Comparison of ENCODE assay signal across 17 cellular contexts in genomic region chr1:201902198-201902597, GRCh38. TPM values are rescaled to one million over a fixed set of nuclear protein-coding genes. Genes with fewer than 3 reads are reported as not detected.
DNase-seq lines count a peak whose midpoint lies in the region; ATAC-seq, FAIRE-seq and TF ChIP-seq lines count a peak whose summit lies in the region.
"Had no signal": no experiment of that assay in that cellular context is flagged by ENCODE, and none has a peak within 500 bp of the region (broad histone marks: within the 10 kb centered on the region; RNA-seq: fewer than 3 reads in every experiment).

No MANE protein-coding gene starts in this region.

- in situ Hi-C loops in GM23248 (cut with MboI) (no loop called here), K562 (cut with MboI) (no loop called here)

- no peaks in the 10 kb centered on the region for H3K9me2 ChIP-seq in GM23248 (ENCODE audit: insufficient read depth)

- H3K9me3 Mint-ChIP-seq in progenitor cell of endocrine pancreas (ENCODE audit: low read depth): no peaks in the 10 kb centered on the region

- H3K4me1 ChIP-seq in GM23248 (ENCODE audit: insufficient read depth) (peaks cover 43% of the 10 kb centered on the region), K562 (replicated peaks in 1 of 2; ENCODE audit: control insufficient read depth in 2 of 2, insufficient read depth in 2 of 2, low read length in 2 of 2) (peaks cover 0 to 4% of the 10 kb centered on the region in 2 experiments; a peak in 2 of 5 replicates), thoracic aorta (ENCODE audit: control insufficient read depth in 1 of 2, low read depth in 2 of 2) (peaks cover 72 to 93% of the 10 kb centered on the region in 2 donors)

- H3K4me2 ChIP-seq in GM23248 (ENCODE audit: unreplicated experiment) (no peak overlapping the region), K562 (ENCODE audit: insufficient read depth, low read length) (no peak overlapping the region)
- H3K4me2 ChIP-seq: BLaER1 treated with 17β-estradiol and CSF1 and Interleukin-3, amounts not matched to agents 10 nM and 100 nM; hepatocyte had no signal

- intact Hi-C loops in K562 (cut with micrococcal nuclease): no loop called here

- TF ChIP-seq POLR2A in K562 (conservative IDR thresholded peaks at IDR 0.05): no peak

- H4K20me1 ChIP-seq in GM23248 (ENCODE audit: insufficient read depth): no peaks in the 10 kb centered on the region
- no peaks in the 10 kb centered on the region; the same call in 1 of the 2 replicates for H4K20me1 ChIP-seq in K562 (replicated peaks; ENCODE audit: control insufficient read depth, insufficient read depth, low read length)
- H4K20me1 ChIP-seq: BLaER1 treated with 17β-estradiol and CSF1 and Interleukin-3, amounts not matched to agents 10 nM and 100 nM had no signal

- H3K27ac ChIP-seq in GM23248 (no peak overlapping the region), K562 (ENCODE audit: extremely low read depth, low read depth, low read length) (no peak overlapping the region), thoracic aorta (peak overlapping the region; percentile 97 to 99)
- H3K27ac ChIP-seq: BLaER1 treated with 17β-estradiol and CSF1 and Interleukin-3, amounts not matched to agents 10 nM and 100 nM; hepatocyte had no signal

- no peaks in the 10 kb centered on the region for H3K36me3 ChIP-seq in GM23248 (ENCODE audit: low read depth)
- no peaks in the 10 kb centered on the region for H3K36me3 ChIP-seq in K562 (ENCODE audit: control insufficient read depth, insufficient read depth, low read length)
- H3K36me3 ChIP-seq in thoracic aorta: peaks cover 39% of the 10 kb centered on the region
- H3K36me3 ChIP-seq: BLaER1 treated with 17β-estradiol and CSF1 and Interleukin-3, amounts not matched to agents 10 nM and 100 nM; SJSA1 had no signal

- H3K9me1 ChIP-seq in K562 (ENCODE audit: control insufficient read depth, insufficient read depth, low read length): no peaks in the 10 kb centered on the region

- H3K27me3 Mint-ChIP-seq in progenitor cell of endocrine pancreas: peaks cover 9% of the 10 kb centered on the region

- H3K79me2 ChIP-seq in GM23248 (ENCODE audit: insufficient read depth) (no peaks in the 10 kb centered on the region), K562 (ENCODE audit: control insufficient read depth, insufficient read depth, low read length) (no peaks in the 10 kb centered on the region)
- H3K79me2 ChIP-seq: hepatocyte had no signal

- H3K4me3 ChIP-seq in GM23248 (no peak overlapping the region), K562 (no peak overlapping the region), thoracic aorta (no peak overlapping the region)
- H3K4me3 ChIP-seq: BLaER1 treated with 17β-estradiol and CSF1 and Interleukin-3, amounts not matched to agents 10 nM and 100 nM; hepatocyte; SJSA1 had no signal

- BruUV-seq in K562 (replicated peaks; lab: Mats Ljungman, UMichigan): no TSS peak

- H3K27ac Mint-ChIP-seq in progenitor cell of endocrine pancreas: no peak overlapping the region

- H3K4me3 Mint-ChIP-seq in progenitor cell of endocrine pancreas (ENCODE audit: low read depth): no peak overlapping the region

- no peaks in the 10 kb centered on the region for H3K36me3 Mint-ChIP-seq in progenitor cell of endocrine pancreas (ENCODE audit: insufficient read depth)

- POLR2A ChIA-PET in K562 (lab: Yijun Ruan, JAX): interaction anchor here (0.5 to 1.3 kb wide), 3 partner anchors 9 to 15 kb away, joined by 3 to 4 read pairs (median 3); no protein-coding TSS in a partner anchor

- ATAC-seq in K562: no peak
- no peak for ATAC-seq in thoracic aorta (ENCODE audit: insufficient number of reproducible peaks, low FRiP score, low read depth)
- no peak for ATAC-seq in GM19455 (IDR thresholded peaks at IDR 0.05; ENCODE audit: unreplicated experiment)
- ATAC-seq in GM21528 (IDR thresholded peaks at IDR 0.05; ENCODE audit: low FRiP score, unreplicated experiment): no peak
- ATAC-seq in HG03439 (IDR thresholded peaks at IDR 0.05; ENCODE audit: unreplicated experiment): no peak

- H3K27me3 ChIP-seq in GM23248 (replicated peaks; ENCODE audit: insufficient read depth): no peaks in the 10 kb centered on the region
- peaks cover 0 to 21% of the 10 kb centered on the region in 2 experiments; a peak in 3 of 5 replicates for H3K27me3 ChIP-seq in K562 (ENCODE audit: control insufficient read depth in 2 of 2, insufficient read depth in 2 of 2, low read length in 2 of 2)
- H3K27me3 ChIP-seq in thoracic aorta (replicated peaks; ENCODE audit: insufficient read depth): no peaks in the 10 kb centered on the region
- H3K27me3 ChIP-seq: BLaER1 treated with 17β-estradiol and CSF1 and Interleukin-3, amounts not matched to agents 10 nM and 100 nM; hepatocyte; SJSA1 had no signal

- H3F3A ChIP-seq in GM23248 (ENCODE audit: insufficient read depth): peaks cover 32% of the 10 kb centered on the region

- H3K9me3 ChIP-seq in GM23248 (ENCODE audit: low read depth) (no peaks in the 10 kb centered on the region), K562 (replicated peaks; ENCODE audit: control insufficient read depth, insufficient read depth, low read depth, low read length) (no peaks in the 10 kb centered on the region), thoracic aorta (no peaks in the 10 kb centered on the region)
- H3K9me3 ChIP-seq: BLaER1 treated with 17β-estradiol and CSF1 and Interleukin-3, amounts not matched to agents 10 nM and 100 nM; SJSA1 had no signal

- no peaks in the 10 kb centered on the region for H3K4me1 Mint-ChIP-seq in progenitor cell of endocrine pancreas (ENCODE audit: low read depth)

- no peak for TF ChIP-seq EP300 in K562 (IDR thresholded peaks at IDR 0.05; ENCODE audit: low read length)

- no peak for TF ChIP-seq CTCF in K562 (IDR thresholded peaks at IDR 0.05 in 2 of 3, conservative IDR thresholded peaks at IDR 0.05 in 1 of 3; ENCODE audit: insufficient read depth in 2 of 3, low read depth in 1 of 3, low read length in 3 of 3)
- TF ChIP-seq CTCF in thoracic aorta (IDR thresholded peaks at IDR 0.05): no peak
- TF ChIP-seq CTCF in progenitor cell of endocrine pancreas (IDR thresholded peaks at IDR 0.05; ENCODE audit: unreplicated experiment): no peak

- H3K9ac ChIP-seq in GM23248: no peak overlapping the region
- H3K9ac ChIP-seq in K562 (ENCODE audit: insufficient read depth in 1 of 2, low read depth in 2 of 2, low read length in 2 of 2): no peak overlapping the region
- H3K9ac ChIP-seq: BLaER1 treated with 17β-estradiol and CSF1 and Interleukin-3, amounts not matched to agents 10 nM and 100 nM had no signal

- TF ChIP-seq RAD21 in K562 (CRISPR knock-in tag; conservative IDR thresholded peaks at IDR 0.05 in 1 of 2, IDR thresholded peaks at IDR 0.05 in 1 of 2): no peak

- DNase-seq in GM23248 (peak; percentile 52), K562 (ENCODE audit: extremely low read depth in 1 of 4, low spot score in 3 of 4) (peak in 1 of 4 experiments; percentile 40), iris pigment epithelial cell (ENCODE audit: low read depth) (peak; percentile 58), thoracic aorta (ENCODE audit: low spot score) (no peak), progenitor cell of endocrine pancreas (ENCODE audit: low spot score, unreplicated experiment) (no peak)
- DNase-seq: activated CD4-positive, alpha-beta T cell treated with anti-CD3 and anti-CD28 coated beads for 48 hours; kidney glomerular epithelial cell; NCI-H446; small intestine had no signal

- FAIRE-seq in K562 (lab: Jason Lieb, UNC): no peak
- FAIRE-seq: colon, small intestine had no signal

- CTCF ChIA-PET in K562 (lab: Yijun Ruan, JAX; ENCODE audit: low intra/inter-chr PET ratio): no interaction called here

- H2AFZ ChIP-seq in GM23248: no peak overlapping the region
- H2AFZ ChIP-seq in K562 (ENCODE audit: low read depth, low read length): no peak overlapping the region
- H2AFZ ChIP-seq: hepatocyte had no signal

- 43% methylated on average over 3 of the region's 3 CpGs for WGBS in GM23248 (ENCODE audit: low coverage in 1 of 2, low lambda C conversion rate in 2 of 2, missing lambda C conversion rate in 2 of 2), 2 experiments
- WGBS in K562 (ENCODE audit: insufficient coverage, low coverage, missing lambda C conversion rate): 35% methylated on average over 3 of the region's 3 CpGs

RNA-seq across cellular contexts. Expression of gene SHISA4, which starts 13.5 kb away (rescaled TPM):
- total RNA-seq in GM23248 (2014; rRNA removed; shearing (Covaris generic)): 24.8 and 42.4 TPM in 2 replicates
- polyA plus RNA-seq in GM23248 (2016; fragmentation: Nextera tagmentation; extraction: Ambion mirVana) (47.9 and 48.0 TPM in 2 replicates), K562 (2011; rRNA removed) (0.95 and 1.2 TPM in 2 replicates), K562 (2014; fragmentation: Illumina TruSeq; extraction: Trizol) (0.27 and 0.75 TPM in 2 replicates), K562 (2014; fragmentation: Nextera tagmentation; extraction: Ambion mirVana) (not detected), K562 (2014; rRNA removed) (0.73 and 0.81 TPM in 2 replicates)
- 0.74 and 2.5 TPM in 2 replicates for total RNA-seq in K562 (2011; cell fraction: chromatin; rRNA removed; ENCODE audit: low replicate concordance)
- 1.8 and 3.3 TPM in 2 replicates for total RNA-seq in K562 (2011; cell fraction: nucleolus; rRNA removed)
- 2.2 and 3.8 TPM in 2 replicates for total RNA-seq in K562 (2011; cell fraction: nucleoplasm; rRNA removed)
- total RNA-seq in K562 (2014; rRNA removed) (0.68 and 1.0 TPM in 2 replicates), K562 (2014; rRNA removed; fragmentation: Illumina TruSeq; extraction: Trizol) (0.15 TPM in 1 of 2 replicates, not detected in the other), K562 (2015; rRNA removed; fragmentation: Illumina TruSeq; extraction: Trizol) (0.19 and 0.43 TPM in 2 replicates), K562 (2021) (0.40 and 0.84 TPM in 2 replicates), thoracic aorta (100 to 1,000 TPM in 1 of 2 donors, 10 to 100 TPM in 1; 38.9 to 115 TPM), progenitor cell of endocrine pancreas (6.6 and 7.4 TPM in 2 replicates)
- polyA plus RNA-seq in K562 (2011; cell fraction: cytosol; rRNA removed): 1.3 and 5.2 TPM in 2 replicates
- 1.3 and 4.0 TPM in 2 replicates for polyA plus RNA-seq in K562 (2011; cell fraction: nucleus; rRNA removed)
- 0.74 and 2.6 TPM in 2 replicates for polyA plus RNA-seq in K562 (2012)
- polyA minus RNA-seq in K562 (2011; rRNA and poly(A)+ RNA removed): 0.21 and 1.1 TPM in 2 replicates
- polyA minus RNA-seq in K562 (2011; cell fraction: cytosol; rRNA and poly(A)+ RNA removed): not detected in 2 replicates
- polyA minus RNA-seq in K562 (2011; cell fraction: nucleus; rRNA and poly(A)+ RNA removed): 0.54 and 1.1 TPM in 2 replicates

RNA-seq across cellular contexts. Expression of gene LMOD1, which starts 44.1 kb away (rescaled TPM):
- total RNA-seq in GM23248 (2014; rRNA removed; shearing (Covaris generic)): 7.8 and 8.9 TPM in 2 replicates
- polyA plus RNA-seq in GM23248 (2016; fragmentation: Nextera tagmentation; extraction: Ambion mirVana) (6.1 and 6.3 TPM in 2 replicates), K562 (2011; rRNA removed) (0.28 and 0.43 TPM in 2 replicates), K562 (2014; fragmentation: Illumina TruSeq; extraction: Trizol) (0.40 and 0.45 TPM in 2 replicates), K562 (2014; fragmentation: Nextera tagmentation; extraction: Ambion mirVana) (under 1 TPM in 1 of 2 experiments, not detected in 1; 0.03 TPM), K562 (2014; rRNA removed) (0.33 and 0.39 TPM in 2 replicates)
- 0.65 and 1.6 TPM in 2 replicates for total RNA-seq in K562 (2011; cell fraction: chromatin; rRNA removed; ENCODE audit: low replicate concordance)
- 1.4 and 1.7 TPM in 2 replicates for total RNA-seq in K562 (2011; cell fraction: nucleolus; rRNA removed)
- total RNA-seq in K562 (2011; cell fraction: nucleoplasm; rRNA removed): 0.92 and 1.5 TPM in 2 replicates
- total RNA-seq in K562 (2014; rRNA removed) (0.54 and 0.69 TPM in 2 replicates), K562 (2014; rRNA removed; fragmentation: Illumina TruSeq; extraction: Trizol) (0.16 and 0.22 TPM in 2 replicates), K562 (2015; rRNA removed; fragmentation: Illumina TruSeq; extraction: Trizol) (0.15 and 0.22 TPM in 2 replicates), K562 (2021) (0.42 and 0.54 TPM in 2 replicates), thoracic aorta (100 to 1,000 TPM; 638 to 761 TPM), progenitor cell of endocrine pancreas (0.41 and 0.62 TPM in 2 replicates)
- 0.24 and 0.48 TPM in 2 replicates for polyA plus RNA-seq in K562 (2011; cell fraction: cytosol; rRNA removed)
- 0.65 and 1.5 TPM in 2 replicates for polyA plus RNA-seq in K562 (2011; cell fraction: nucleus; rRNA removed)
- 0.33 and 0.69 TPM in 2 replicates for polyA plus RNA-seq in K562 (2012)
- 0.27 and 0.60 TPM in 2 replicates for polyA minus RNA-seq in K562 (2011; rRNA and poly(A)+ RNA removed)
- 0.38 TPM in 1 of 2 replicates, not detected in the other for polyA minus RNA-seq in K562 (2011; cell fraction: cytosol; rRNA and poly(A)+ RNA removed)
- 0.56 and 0.81 TPM in 2 replicates for polyA minus RNA-seq in K562 (2011; cell fraction: nucleus; rRNA and poly(A)+ RNA removed)
- total RNA-seq: mononuclear cell had no signal

RNA-seq across cellular contexts. Expression of gene TIMM17A, which starts 53.1 kb away (rescaled TPM):
- total RNA-seq in GM23248 (2014; rRNA removed; shearing (Covaris generic)): 56.4 and 68.8 TPM in 2 replicates
- 116 and 123 TPM in 2 replicates for polyA plus RNA-seq in GM23248 (2016; fragmentation: Nextera tagmentation; extraction: Ambion mirVana)
- total RNA-seq in K562 (2011; cell fraction: chromatin; rRNA removed; ENCODE audit: low replicate concordance): 89.8 and 171 TPM in 2 replicates
- total RNA-seq in K562 (2011; cell fraction: nucleolus; rRNA removed): 62.5 and 62.7 TPM in 2 replicates
- total RNA-seq in K562 (2011; cell fraction: nucleoplasm; rRNA removed): 108 and 147 TPM in 2 replicates
- total RNA-seq in K562 (2014; rRNA removed): 116 and 131 TPM in 2 replicates
- 226 and 256 TPM in 2 replicates for total RNA-seq in K562 (2014; rRNA removed; fragmentation: Illumina TruSeq; extraction: Trizol)
- total RNA-seq in K562 (2015; rRNA removed; fragmentation: Illumina TruSeq; extraction: Trizol): 158 and 173 TPM in 2 replicates
- total RNA-seq in K562 (2021): 179 and 180 TPM in 2 replicates
- 197 and 262 TPM in 2 replicates for polyA plus RNA-seq in K562 (2011; rRNA removed)
- polyA plus RNA-seq in K562 (2011; cell fraction: cytosol; rRNA removed): 61.6 and 97.5 TPM in 2 replicates
- 58.4 and 74.7 TPM in 2 replicates for polyA plus RNA-seq in K562 (2011; cell fraction: nucleus; rRNA removed)
- 85.8 and 148 TPM in 2 replicates for polyA plus RNA-seq in K562 (2012)
- polyA plus RNA-seq in K562 (2014; fragmentation: Illumina TruSeq; extraction: Trizol): 146 and 154 TPM in 2 replicates
- polyA plus RNA-seq in K562 (2014; fragmentation: Nextera tagmentation; extraction: Ambion mirVana): 100 to 1,000 TPM; 676 to 744 TPM
- polyA plus RNA-seq in K562 (2014; rRNA removed): 155 and 178 TPM in 2 replicates
- 94.8 and 116 TPM in 2 replicates for polyA minus RNA-seq in K562 (2011; rRNA and poly(A)+ RNA removed)
- polyA minus RNA-seq in K562 (2011; cell fraction: cytosol; rRNA and poly(A)+ RNA removed): 31.9 and 42.0 TPM in 2 replicates
- polyA minus RNA-seq in K562 (2011; cell fraction: nucleus; rRNA and poly(A)+ RNA removed): 29.8 and 43.9 TPM in 2 replicates
- 10 to 100 TPM; 29.6 to 44.7 TPM for total RNA-seq in thoracic aorta
- 43.5 and 49.5 TPM in 2 replicates for total RNA-seq in progenitor cell of endocrine pancreas

Comparison
In these comparisons a context has a peak if more than half of its experiments do, and no peak if none do; other contexts are left out.
1. DNase-seq: peak in GM23248 (single experiment) and iris pigment epithelial cell (single experiment); none in thoracic aorta (single experiment) and progenitor cell of endocrine pancreas (single experiment).
2. H3K27ac ChIP-seq: peak in thoracic aorta (2 of 2); none in GM23248 (single experiment) and K562 (single experiment).
3. RNA of gene LMOD1, which starts 44.1 kb away (total RNA-seq): 638 to 761 TPM in thoracic aorta; 7.8 to 8.9 TPM in GM23248, 0.15 to 1.7 TPM in K562 and 0.41 to 0.62 TPM in progenitor cell of endocrine pancreas; every median in the first group is over 10 times any median in the second.